1 cellular context compared by ENCODE assay signal in the genomic region with DNA sequence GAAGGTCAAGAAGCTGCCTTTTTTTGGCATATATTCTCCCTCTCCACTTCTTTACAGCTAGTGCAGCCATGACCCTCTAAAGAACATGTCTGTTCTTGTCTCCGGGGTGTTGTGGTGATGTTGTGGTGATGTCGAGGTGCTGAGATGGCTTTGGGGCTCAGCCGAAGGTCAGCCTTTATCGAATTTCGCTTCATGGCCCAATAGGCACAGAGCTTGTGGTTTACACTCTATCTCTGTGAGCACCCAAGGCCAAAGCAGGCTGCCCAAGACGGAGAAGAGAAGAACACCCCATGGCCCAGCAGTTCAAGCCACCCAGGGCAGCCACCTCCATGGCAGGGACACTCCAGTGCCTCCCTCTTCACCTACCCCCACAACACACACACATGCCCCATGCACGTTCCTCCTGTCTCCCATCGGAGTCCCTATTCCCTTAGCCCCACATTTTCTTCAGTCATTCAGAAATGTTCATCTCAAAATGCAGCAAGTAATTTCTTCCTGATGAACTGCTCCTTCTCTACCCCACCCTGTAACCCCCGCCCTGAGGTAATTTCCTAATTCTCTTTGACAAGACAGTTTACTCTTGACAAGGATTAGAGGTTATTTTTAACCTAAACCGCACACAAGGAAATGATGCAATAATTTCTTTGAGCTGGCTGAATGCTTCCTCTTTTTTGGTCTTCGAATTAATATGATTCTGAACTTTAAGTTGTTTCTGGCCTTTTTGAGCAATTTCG.
TF ChIP-seq lines count a peak whose summit lies in the region.

No MANE protein-coding gene starts in this region.

TF ChIP-seq in GM12878, 131 proteins besides CTCF, POLR2A, EP300 and RAD21 (continues in another document):
- no peak for TF ChIP-seq SIN3A (IDR thresholded peaks at IDR 0.05; ENCODE audit: low read depth, low read length)
- peak; percentile 76; the same call in 1 of the 2 replicates for TF ChIP-seq PML (IDR thresholded peaks at IDR 0.05; ENCODE audit: low read length)
- TF ChIP-seq NRF1 (conservative IDR thresholded peaks at IDR 0.05; ENCODE audit: low read depth, low read length), result no peak
- TF ChIP-seq SREBF2 (IDR thresholded peaks at IDR 0.05; ENCODE audit: low read length), result no peak
- no peak for TF ChIP-seq HDAC6 (IDR thresholded peaks at IDR 0.05; ENCODE audit: unreplicated experiment)
- TF ChIP-seq, protein P1, sequence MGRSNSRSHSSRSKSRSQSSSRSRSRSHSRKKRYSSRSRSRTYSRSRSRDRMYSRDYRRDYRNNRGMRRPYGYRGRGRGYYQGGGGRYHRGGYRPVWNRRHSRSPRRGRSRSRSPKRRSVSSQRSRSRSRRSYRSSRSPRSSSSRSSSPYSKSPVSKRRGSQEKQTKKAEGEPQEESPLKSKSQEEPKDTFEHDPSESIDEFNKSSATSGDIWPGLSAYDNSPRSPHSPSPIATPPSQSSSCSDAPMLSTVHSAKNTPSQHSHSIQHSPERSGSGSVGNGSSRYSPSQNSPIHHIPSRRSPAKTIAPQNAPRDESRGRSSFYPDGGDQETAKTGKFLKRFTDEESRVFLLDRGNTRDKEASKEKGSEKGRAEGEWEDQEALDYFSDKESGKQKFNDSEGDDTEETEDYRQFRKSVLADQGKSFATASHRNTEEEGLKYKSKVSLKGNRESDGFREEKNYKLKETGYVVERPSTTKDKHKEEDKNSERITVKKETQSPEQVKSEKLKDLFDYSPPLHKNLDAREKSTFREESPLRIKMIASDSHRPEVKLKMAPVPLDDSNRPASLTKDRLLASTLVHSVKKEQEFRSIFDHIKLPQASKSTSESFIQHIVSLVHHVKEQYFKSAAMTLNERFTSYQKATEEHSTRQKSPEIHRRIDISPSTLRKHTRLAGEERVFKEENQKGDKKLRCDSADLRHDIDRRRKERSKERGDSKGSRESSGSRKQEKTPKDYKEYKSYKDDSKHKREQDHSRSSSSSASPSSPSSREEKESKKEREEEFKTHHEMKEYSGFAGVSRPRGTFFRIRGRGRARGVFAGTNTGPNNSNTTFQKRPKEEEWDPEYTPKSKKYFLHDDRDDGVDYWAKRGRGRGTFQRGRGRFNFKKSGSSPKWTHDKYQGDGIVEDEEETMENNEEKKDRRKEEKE (IDR thresholded peaks at IDR 0.05), result no peak
- TF ChIP-seq, protein P2, sequence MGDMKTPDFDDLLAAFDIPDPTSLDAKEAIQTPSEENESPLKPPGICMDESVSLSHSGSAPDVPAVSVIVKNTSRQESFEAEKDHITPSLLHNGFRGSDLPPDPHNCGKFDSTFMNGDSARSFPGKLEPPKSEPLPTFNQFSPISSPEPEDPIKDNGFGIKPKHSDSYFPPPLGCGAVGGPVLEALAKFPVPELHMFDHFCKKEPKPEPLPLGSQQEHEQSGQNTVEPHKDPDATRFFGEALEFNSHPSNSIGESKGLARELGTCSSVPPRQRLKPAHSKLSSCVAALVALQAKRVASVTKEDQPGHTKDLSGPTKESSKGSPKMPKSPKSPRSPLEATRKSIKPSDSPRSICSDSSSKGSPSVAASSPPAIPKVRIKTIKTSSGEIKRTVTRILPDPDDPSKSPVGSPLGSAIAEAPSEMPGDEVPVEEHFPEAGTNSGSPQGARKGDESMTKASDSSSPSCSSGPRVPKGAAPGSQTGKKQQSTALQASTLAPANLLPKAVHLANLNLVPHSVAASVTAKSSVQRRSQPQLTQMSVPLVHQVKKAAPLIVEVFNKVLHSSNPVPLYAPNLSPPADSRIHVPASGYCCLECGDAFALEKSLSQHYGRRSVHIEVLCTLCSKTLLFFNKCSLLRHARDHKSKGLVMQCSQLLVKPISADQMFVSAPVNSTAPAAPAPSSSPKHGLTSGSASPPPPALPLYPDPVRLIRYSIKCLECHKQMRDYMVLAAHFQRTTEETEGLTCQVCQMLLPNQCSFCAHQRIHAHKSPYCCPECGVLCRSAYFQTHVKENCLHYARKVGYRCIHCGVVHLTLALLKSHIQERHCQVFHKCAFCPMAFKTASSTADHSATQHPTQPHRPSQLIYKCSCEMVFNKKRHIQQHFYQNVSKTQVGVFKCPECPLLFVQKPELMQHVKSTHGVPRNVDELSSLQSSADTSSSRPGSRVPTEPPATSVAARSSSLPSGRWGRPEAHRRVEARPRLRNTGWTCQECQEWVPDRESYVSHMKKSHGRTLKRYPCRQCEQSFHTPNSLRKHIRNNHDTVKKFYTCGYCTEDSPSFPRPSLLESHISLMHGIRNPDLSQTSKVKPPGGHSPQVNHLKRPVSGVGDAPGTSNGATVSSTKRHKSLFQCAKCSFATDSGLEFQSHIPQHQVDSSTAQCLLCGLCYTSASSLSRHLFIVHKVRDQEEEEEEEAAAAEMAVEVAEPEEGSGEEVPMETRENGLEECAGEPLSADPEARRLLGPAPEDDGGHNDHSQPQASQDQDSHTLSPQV (IDR thresholded peaks at IDR 0.05), result no peak
- peak; percentile 90 for TF ChIP-seq SMARCA5 (IDR thresholded peaks at IDR 0.05)
- TF ChIP-seq FOS (IDR thresholded peaks at IDR 0.05; ENCODE audit: borderline replicate concordance, extremely low read depth, insufficient read length), result no peak
- TF ChIP-seq IKZF2 (IDR thresholded peaks at IDR 0.05), result peak; percentile 72 to 74
- peak; percentile 78 for TF ChIP-seq IKZF1 (conservative IDR thresholded peaks at IDR 0.05)
- no peak for TF ChIP-seq ZZZ3 (IDR thresholded peaks at IDR 0.05; ENCODE audit: control insufficient read depth, insufficient read length, low read depth)
- TF ChIP-seq, protein P3, sequence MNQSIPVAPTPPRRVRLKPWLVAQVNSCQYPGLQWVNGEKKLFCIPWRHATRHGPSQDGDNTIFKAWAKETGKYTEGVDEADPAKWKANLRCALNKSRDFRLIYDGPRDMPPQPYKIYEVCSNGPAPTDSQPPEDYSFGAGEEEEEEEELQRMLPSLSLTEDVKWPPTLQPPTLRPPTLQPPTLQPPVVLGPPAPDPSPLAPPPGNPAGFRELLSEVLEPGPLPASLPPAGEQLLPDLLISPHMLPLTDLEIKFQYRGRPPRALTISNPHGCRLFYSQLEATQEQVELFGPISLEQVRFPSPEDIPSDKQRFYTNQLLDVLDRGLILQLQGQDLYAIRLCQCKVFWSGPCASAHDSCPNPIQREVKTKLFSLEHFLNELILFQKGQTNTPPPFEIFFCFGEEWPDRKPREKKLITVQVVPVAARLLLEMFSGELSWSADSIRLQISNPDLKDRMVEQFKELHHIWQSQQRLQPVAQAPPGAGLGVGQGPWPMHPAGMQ (IDR thresholded peaks at IDR 0.05; ENCODE audit: borderline replicate concordance), result peak; percentile 68
- TF ChIP-seq, protein P4, sequence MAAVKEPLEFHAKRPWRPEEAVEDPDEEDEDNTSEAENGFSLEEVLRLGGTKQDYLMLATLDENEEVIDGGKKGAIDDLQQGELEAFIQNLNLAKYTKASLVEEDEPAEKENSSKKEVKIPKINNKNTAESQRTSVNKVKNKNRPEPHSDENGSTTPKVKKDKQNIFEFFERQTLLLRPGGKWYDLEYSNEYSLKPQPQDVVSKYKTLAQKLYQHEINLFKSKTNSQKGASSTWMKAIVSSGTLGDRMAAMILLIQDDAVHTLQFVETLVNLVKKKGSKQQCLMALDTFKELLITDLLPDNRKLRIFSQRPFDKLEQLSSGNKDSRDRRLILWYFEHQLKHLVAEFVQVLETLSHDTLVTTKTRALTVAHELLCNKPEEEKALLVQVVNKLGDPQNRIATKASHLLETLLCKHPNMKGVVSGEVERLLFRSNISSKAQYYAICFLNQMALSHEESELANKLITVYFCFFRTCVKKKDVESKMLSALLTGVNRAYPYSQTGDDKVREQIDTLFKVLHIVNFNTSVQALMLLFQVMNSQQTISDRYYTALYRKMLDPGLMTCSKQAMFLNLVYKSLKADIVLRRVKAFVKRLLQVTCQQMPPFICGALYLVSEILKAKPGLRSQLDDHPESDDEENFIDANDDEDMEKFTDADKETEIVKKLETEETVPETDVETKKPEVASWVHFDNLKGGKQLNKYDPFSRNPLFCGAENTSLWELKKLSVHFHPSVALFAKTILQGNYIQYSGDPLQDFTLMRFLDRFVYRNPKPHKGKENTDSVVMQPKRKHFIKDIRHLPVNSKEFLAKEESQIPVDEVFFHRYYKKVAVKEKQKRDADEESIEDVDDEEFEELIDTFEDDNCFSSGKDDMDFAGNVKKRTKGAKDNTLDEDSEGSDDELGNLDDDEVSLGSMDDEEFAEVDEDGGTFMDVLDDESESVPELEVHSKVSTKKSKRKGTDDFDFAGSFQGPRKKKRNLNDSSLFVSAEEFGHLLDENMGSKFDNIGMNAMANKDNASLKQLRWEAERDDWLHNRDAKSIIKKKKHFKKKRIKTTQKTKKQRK (IDR thresholded peaks at IDR 0.05; ENCODE audit: low read depth, low read length), result no peak
- TF ChIP-seq FOXK2 (IDR thresholded peaks at IDR 0.05), result no peak
- 0 out of 2 replicates have a peak, but pooled peaks have one; percentile 72 for TF ChIP-seq GATAD2B (conservative IDR thresholded peaks at IDR 0.05; ENCODE audit: low read depth)
- 0 out of 2 replicates have a peak, but pooled peaks have one; percentile 48 for TF ChIP-seq ZNF24 (IDR thresholded peaks at IDR 0.05)
- TF ChIP-seq TCF3 (IDR thresholded peaks at IDR 0.05; ENCODE audit: borderline replicate concordance, insufficient read depth, low read depth, low read length), result no peak
- no peak for TF ChIP-seq RFX5 (IDR thresholded peaks at IDR 0.05; ENCODE audit: low read depth, low read length)
- TF ChIP-seq KLF5 (IDR thresholded peaks at IDR 0.05; ENCODE audit: partially characterized antibody), result no peak
- 0 out of 2 replicates have a peak, but pooled peaks have one; percentile 38 for TF ChIP-seq CBX5 (IDR thresholded peaks at IDR 0.05; ENCODE audit: low read depth)
- no peak for TF ChIP-seq KAT2A (conservative IDR thresholded peaks at IDR 0.05; ENCODE audit: control insufficient read depth, low read depth, low read length)
- no peak for TF ChIP-seq TARDBP (IDR thresholded peaks at IDR 0.05; ENCODE audit: borderline replicate concordance)
- TF ChIP-seq, protein P5, sequence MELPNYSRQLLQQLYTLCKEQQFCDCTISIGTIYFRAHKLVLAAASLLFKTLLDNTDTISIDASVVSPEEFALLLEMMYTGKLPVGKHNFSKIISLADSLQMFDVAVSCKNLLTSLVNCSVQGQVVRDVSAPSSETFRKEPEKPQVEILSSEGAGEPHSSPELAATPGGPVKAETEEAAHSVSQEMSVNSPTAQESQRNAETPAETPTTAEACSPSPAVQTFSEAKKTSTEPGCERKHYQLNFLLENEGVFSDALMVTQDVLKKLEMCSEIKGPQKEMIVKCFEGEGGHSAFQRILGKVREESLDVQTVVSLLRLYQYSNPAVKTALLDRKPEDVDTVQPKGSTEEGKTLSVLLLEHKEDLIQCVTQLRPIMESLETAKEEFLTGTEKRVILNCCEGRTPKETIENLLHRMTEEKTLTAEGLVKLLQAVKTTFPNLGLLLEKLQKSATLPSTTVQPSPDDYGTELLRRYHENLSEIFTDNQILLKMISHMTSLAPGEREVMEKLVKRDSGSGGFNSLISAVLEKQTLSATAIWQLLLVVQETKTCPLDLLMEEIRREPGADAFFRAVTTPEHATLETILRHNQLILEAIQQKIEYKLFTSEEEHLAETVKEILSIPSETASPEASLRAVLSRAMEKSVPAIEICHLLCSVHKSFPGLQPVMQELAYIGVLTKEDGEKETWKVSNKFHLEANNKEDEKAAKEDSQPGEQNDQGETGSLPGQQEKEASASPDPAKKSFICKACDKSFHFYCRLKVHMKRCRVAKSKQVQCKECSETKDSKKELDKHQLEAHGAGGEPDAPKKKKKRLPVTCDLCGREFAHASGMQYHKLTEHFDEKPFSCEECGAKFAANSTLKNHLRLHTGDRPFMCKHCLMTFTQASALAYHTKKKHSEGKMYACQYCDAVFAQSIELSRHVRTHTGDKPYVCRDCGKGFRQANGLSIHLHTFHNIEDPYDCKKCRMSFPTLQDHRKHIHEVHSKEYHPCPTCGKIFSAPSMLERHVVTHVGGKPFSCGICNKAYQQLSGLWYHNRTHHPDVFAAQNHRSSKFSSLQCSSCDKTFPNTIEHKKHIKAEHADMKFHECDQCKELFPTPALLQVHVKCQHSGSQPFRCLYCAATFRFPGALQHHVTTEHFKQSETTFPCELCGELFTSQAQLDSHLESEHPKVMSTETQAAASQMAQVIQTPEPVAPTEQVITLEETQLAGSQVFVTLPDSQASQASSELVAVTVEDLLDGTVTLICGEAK (IDR thresholded peaks at IDR 0.05; ENCODE audit: borderline replicate concordance), result peak; percentile 63; the same call in 1 of the 2 replicates
- TF ChIP-seq, protein P6, sequence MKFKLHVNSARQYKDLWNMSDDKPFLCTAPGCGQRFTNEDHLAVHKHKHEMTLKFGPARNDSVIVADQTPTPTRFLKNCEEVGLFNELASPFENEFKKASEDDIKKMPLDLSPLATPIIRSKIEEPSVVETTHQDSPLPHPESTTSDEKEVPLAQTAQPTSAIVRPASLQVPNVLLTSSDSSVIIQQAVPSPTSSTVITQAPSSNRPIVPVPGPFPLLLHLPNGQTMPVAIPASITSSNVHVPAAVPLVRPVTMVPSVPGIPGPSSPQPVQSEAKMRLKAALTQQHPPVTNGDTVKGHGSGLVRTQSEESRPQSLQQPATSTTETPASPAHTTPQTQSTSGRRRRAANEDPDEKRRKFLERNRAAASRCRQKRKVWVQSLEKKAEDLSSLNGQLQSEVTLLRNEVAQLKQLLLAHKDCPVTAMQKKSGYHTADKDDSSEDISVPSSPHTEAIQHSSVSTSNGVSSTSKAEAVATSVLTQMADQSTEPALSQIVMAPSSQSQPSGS (IDR thresholded peaks at IDR 0.05; ENCODE audit: low read length), result peak; percentile 98
- TF ChIP-seq ASH2L (IDR thresholded peaks at IDR 0.05; ENCODE audit: borderline replicate concordance, low read depth), result peak; percentile 39; the same call in 1 of the 2 replicates
- TF ChIP-seq NFYA (IDR thresholded peaks at IDR 0.05; ENCODE audit: borderline replicate concordance, low read depth, low read length), result no peak
- TF ChIP-seq MTA2 (IDR thresholded peaks at IDR 0.05; ENCODE audit: low read depth), result peak; percentile 70
- no peak for TF ChIP-seq ZSCAN29 (IDR thresholded peaks at IDR 0.05)
- no peak for TF ChIP-seq HCFC1 (IDR thresholded peaks at IDR 0.05; ENCODE audit: low read length)
- peak; percentile 98 for TF ChIP-seq MEF2A (IDR thresholded peaks at IDR 0.05; ENCODE audit: insufficient read depth, low read depth, low read length)
- peak; percentile 90; the same call in 1 of the 2 replicates for TF ChIP-seq FOXM1 (IDR thresholded peaks at IDR 0.05; ENCODE audit: low read depth, low read length)
- TF ChIP-seq EGR1 (IDR thresholded peaks at IDR 0.05; ENCODE audit: borderline replicate concordance in 1 of 2, low read depth in 2 of 2, low read length in 2 of 2), result no peak
- no peak for TF ChIP-seq ZNF622 (IDR thresholded peaks at IDR 0.05)
- no peak for TF ChIP-seq POLR2AphosphoS2 (IDR thresholded peaks at IDR 0.05; ENCODE audit: low read depth, low read length)
- no peak for TF ChIP-seq KDM1A (IDR thresholded peaks at IDR 0.05; ENCODE audit: borderline replicate concordance)
- no peak for TF ChIP-seq CBX3 (IDR thresholded peaks at IDR 0.05; ENCODE audit: borderline replicate concordance, low read depth)
- TF ChIP-seq JUND (IDR thresholded peaks at IDR 0.05; ENCODE audit: low read depth, low read length), result peak; percentile 63; the same call in 1 of the 2 replicates
- peak; percentile 41; the same call in 1 of the 3 replicates for TF ChIP-seq POU2F2 (IDR thresholded peaks at IDR 0.05; ENCODE audit: borderline replicate concordance, low read depth, low read length)
- TF ChIP-seq CHD1 (IDR thresholded peaks at IDR 0.05; ENCODE audit: low read depth, low read length), result peak; percentile 93; the same call in 1 of the 2 replicates
- TF ChIP-seq YY1 (IDR thresholded peaks at IDR 0.05; ENCODE audit: low read depth, low read length), result peak; percentile 71; the same call in 1 of the 2 replicates
- TF ChIP-seq TCF12 (IDR thresholded peaks at IDR 0.05; ENCODE audit: low read depth, low read length), result 0 out of 2 replicates have a peak, but pooled peaks have one; percentile 22
- TF ChIP-seq, protein P7, sequence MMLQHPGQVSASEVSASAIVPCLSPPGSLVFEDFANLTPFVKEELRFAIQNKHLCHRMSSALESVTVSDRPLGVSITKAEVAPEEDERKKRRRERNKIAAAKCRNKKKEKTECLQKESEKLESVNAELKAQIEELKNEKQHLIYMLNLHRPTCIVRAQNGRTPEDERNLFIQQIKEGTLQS (IDR thresholded peaks at IDR 0.05; ENCODE audit: borderline replicate concordance, extremely low read depth, low read depth, low read length), result no peak
